Comparison of ENCODE assay signal across 8 cellular contexts in the genomic region with DNA sequence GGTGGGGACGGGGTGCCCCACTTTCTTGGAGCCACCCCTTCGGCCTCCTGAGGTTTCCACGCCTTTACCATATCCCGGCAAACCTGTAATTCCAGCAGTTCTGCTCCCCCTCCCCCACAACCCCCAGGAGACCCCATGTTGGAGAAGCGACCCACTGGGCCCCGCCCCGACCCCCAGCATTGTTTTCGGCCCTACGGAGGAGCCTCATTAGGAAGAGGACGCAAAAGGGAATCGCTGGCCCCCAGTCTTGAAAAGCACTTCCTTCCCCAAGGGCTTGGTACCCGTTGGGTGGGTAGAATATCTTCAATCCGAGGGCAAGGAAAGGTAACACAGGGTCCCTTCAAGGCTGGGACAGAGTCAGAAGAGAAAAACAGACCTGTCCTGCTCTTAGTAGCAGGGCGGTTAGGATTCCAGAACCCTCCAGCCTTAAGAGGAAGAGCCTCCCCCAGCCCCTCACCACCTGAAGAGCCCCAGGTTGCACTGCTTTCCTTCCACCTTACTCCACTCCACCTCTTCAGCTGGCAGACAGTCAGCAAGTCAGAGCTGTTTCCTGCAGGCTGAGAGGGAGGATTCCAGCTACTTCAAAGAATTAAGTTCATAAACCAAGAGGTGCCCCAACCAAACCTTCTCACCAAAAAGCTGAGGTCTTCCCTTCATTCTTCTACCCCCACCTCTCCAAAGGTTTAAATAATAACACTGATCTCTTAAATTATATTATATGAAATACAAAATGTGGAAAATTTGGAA. TPM values are rescaled to one million over a fixed set of nuclear protein-coding genes. Genes with fewer than 3 reads are reported as not detected.
DNase-seq lines count a peak whose midpoint lies in the region; ATAC-seq, FAIRE-seq and TF ChIP-seq lines count a peak whose summit lies in the region.

No MANE protein-coding gene starts in this region.

- no peak for TF ChIP-seq RAD21 in A549 (conservative IDR thresholded peaks at IDR 0.05 in 1 of 2, IDR thresholded peaks at IDR 0.05 in 1 of 2)

- ATAC-seq in A549 = no peak
- ATAC-seq in GM19035 (IDR thresholded peaks at IDR 0.05; ENCODE audit: unreplicated experiment) = no peak
- ATAC-seq in GM19397 (IDR thresholded peaks at IDR 0.05; ENCODE audit: unreplicated experiment) = no peak

- H3K36me3 ChIP-seq in duodenal mucosa (ENCODE audit: control insufficient read depth in 1 of 2, insufficient read depth in 2 of 2, low read length in 2 of 2) = peaks cover 20 to 31% of the 10 kb centered on the region in 2 donors
- peaks cover 27 to 38% of the 10 kb centered on the region in 2 donors for H3K36me3 ChIP-seq in muscle layer of duodenum (ENCODE audit: control insufficient read depth in 1 of 2, insufficient read depth in 2 of 2, low read length in 2 of 2)

- H3K4me1 Mint-ChIP-seq in IgD-negative memory B cell = peaks cover 3 to 13% (median 4%) of the 10 kb centered on the region in 3 donors

- peaks cover 37% of the 10 kb centered on the region for H3K27me3 Mint-ChIP-seq in IgD-negative memory B cell

- POLR2A ChIA-PET in A549 (lab: Yijun Ruan, JAX) = no interaction called here

- H3K27me3 ChIP-seq in duodenal mucosa (ENCODE audit: control insufficient read depth in 1 of 2, insufficient read depth in 2 of 2, low read length in 2 of 2) (no peaks in the 10 kb centered on the region), muscle layer of duodenum (ENCODE audit: low read depth, low read length) (no peaks in the 10 kb centered on the region)

- WGBS in A549 (ENCODE audit: missing lambda C conversion rate) = 35% methylated on average over 11 of the region's 14 CpGs

- no peak for TF ChIP-seq CTCF in A549 (IDR thresholded peaks at IDR 0.05)

- no peaks in the 10 kb centered on the region for H3K9me3 ChIP-seq in A549
- no peaks in the 10 kb centered on the region for H3K9me3 ChIP-seq in duodenal mucosa (ENCODE audit: control insufficient read depth in 1 of 2, low read length in 2 of 2)
- no peaks in the 10 kb centered on the region for H3K9me3 ChIP-seq in muscle layer of duodenum (ENCODE audit: control insufficient read depth in 1 of 2, low read length in 2 of 2)

- H3K4me2 ChIP-seq in A549 = peak overlapping the region; percentile 88

- no peaks in the 10 kb centered on the region for H3K9me3 Mint-ChIP-seq in IgD-negative memory B cell

- no peaks in the 10 kb centered on the region for H3K36me3 Mint-ChIP-seq in IgD-negative memory B cell

- peak overlapping the region in 1 of 3 donors; percentile 59 for H3K27ac Mint-ChIP-seq in IgD-negative memory B cell

- no peak for FAIRE-seq in A549 (lab: Jason Lieb, UNC)

- no peak for TF ChIP-seq POLR2A in A549 (IDR thresholded peaks at IDR 0.05; ENCODE audit: low read length)

- DNase-seq in A549 (ENCODE audit: low read depth in 1 of 2, low spot score in 1 of 2) = peak in 1 of 2 experiments; percentile 45
- no peak for DNase-seq in UCSD-AML1 (lab: John Stamatoyannopoulos, UW; ENCODE audit: unreplicated experiment)
- no peak for DNase-seq in retina

- H3K27ac ChIP-seq in A549 (peak overlapping the region; percentile 87 to 93), duodenal mucosa (ENCODE audit: low read depth, low read length) (peak overlapping the region; percentile 86), muscle layer of duodenum (ENCODE audit: low read length) (peak overlapping the region; percentile 80)

- CTCF ChIA-PET in A549 (lab: Yijun Ruan, JAX) = interaction anchor here (1.1 to 23.8 kb wide), 6 partner anchors 11 to 63 kb away, joined by 3 to 591 read pairs (median 10); partner anchors contain the start of gene SERPINF1

- H3K9ac ChIP-seq in duodenal mucosa (ENCODE audit: low read depth in 1 of 2, low read length in 2 of 2) = peak overlapping the region; percentile 80 to 91

- H3K4me1 ChIP-seq in A549 (peaks cover 44% of the 10 kb centered on the region), duodenal mucosa (ENCODE audit: control insufficient read depth in 1 of 2, insufficient read depth in 2 of 2, low read length in 2 of 2) (peaks cover 32 to 42% of the 10 kb centered on the region in 2 donors), muscle layer of duodenum (ENCODE audit: control insufficient read depth in 1 of 2, insufficient read depth in 2 of 2, low read length in 2 of 2) (peaks cover 12 to 25% of the 10 kb centered on the region in 2 donors)

- peak overlapping the region; percentile 78 for H3K4me3 ChIP-seq in A549
- H3K4me3 ChIP-seq in duodenal mucosa (ENCODE audit: low read depth in 1 of 2, low read length in 2 of 2) = peak overlapping the region; percentile 65 to 71
- peak overlapping the region; percentile 39 to 70 for H3K4me3 ChIP-seq in muscle layer of duodenum (ENCODE audit: low read depth in 1 of 2, low read length in 2 of 2)

- no peak for TF ChIP-seq EP300 in A549 (IDR thresholded peaks at IDR 0.05)

- H3K4me3 Mint-ChIP-seq in IgD-negative memory B cell = peak overlapping the region; percentile 46 to 83 (median 73)

TF ChIP-seq in A549, 52 proteins besides CTCF, POLR2A, EP300 and RAD21 (continues in another document):
- TF ChIP-seq RFX5 (IDR thresholded peaks at IDR 0.05) (no peak), CBX8 (IDR thresholded peaks at IDR 0.05) (no peak), FOSL2 (IDR thresholded peaks at IDR 0.05) (no peak), FOSL2 (CRISPR knock-in tag; IDR thresholded peaks at IDR 0.05) (peak; percentile 28; the same call in 1 of the 2 replicates), REST (IDR thresholded peaks at IDR 0.05) (peak; percentile 48; the same call in 1 of the 2 replicates), HOXB5 (CRISPR knock-in tag; IDR thresholded peaks at IDR 0.05) (peak; percentile 58)
- TF ChIP-seq, protein P1, sequence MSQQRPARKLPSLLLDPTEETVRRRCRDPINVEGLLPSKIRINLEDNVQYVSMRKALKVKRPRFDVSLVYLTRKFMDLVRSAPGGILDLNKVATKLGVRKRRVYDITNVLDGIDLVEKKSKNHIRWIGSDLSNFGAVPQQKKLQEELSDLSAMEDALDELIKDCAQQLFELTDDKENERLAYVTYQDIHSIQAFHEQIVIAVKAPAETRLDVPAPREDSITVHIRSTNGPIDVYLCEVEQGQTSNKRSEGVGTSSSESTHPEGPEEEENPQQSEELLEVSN (IDR thresholded peaks at IDR 0.05; ENCODE audit: borderline replicate concordance, low read depth) = 0 out of 2 replicates have a peak, but pooled peaks have one; percentile 11

RNA-seq across cellular contexts. Expression of gene TLCD2, which starts 0.8 kb away (rescaled TPM):
- polyA plus RNA-seq in A549 (2011; rRNA removed) (3.4 and 4.5 TPM in 2 replicates), A549 (2017; fragmentation: RNase III; extraction: RNeasy Plus Mini Kit Qiagen cat#74134 plus additional on column Dnase treatment) (3.1 to 3.8 TPM (median 3.5 TPM) in 3 replicates), IgD-negative memory B cell (not detected)
- polyA plus RNA-seq in A549 (2012; cell fraction: cytosol; rRNA removed) = 0.70 and 0.96 TPM in 2 replicates
- polyA plus RNA-seq in A549 (2012; cell fraction: nucleus; rRNA removed) = 0.71 and 0.89 TPM in 2 replicates
- polyA minus RNA-seq in A549 (2011; rRNA and poly(A)+ RNA removed) = 3.7 and 4.3 TPM in 2 replicates

RNA-seq across cellular contexts. Expression of gene WDR81, which starts 13.5 kb away (rescaled TPM):
- polyA plus RNA-seq in A549 (2011; rRNA removed) = 4.6 and 4.9 TPM in 2 replicates
- 14.4 and 20.1 TPM in 2 replicates for polyA plus RNA-seq in A549 (2012; cell fraction: cytosol; rRNA removed)
- 71.8 and 82.1 TPM in 2 replicates for polyA plus RNA-seq in A549 (2012; cell fraction: nucleus; rRNA removed)
- 22.6 to 26.8 TPM (median 25.5 TPM) in 3 replicates for polyA plus RNA-seq in A549 (2017; fragmentation: RNase III; extraction: RNeasy Plus Mini Kit Qiagen cat#74134 plus additional on column Dnase treatment)
- 8.8 and 11.0 TPM in 2 replicates for polyA minus RNA-seq in A549 (2011; rRNA and poly(A)+ RNA removed)
- 21.6 TPM for polyA plus RNA-seq in IgD-negative memory B cell

RNA-seq across cellular contexts. Expression of gene PRPF8, which starts 26.3 kb away (rescaled TPM):
- polyA plus RNA-seq in A549 (2011; rRNA removed) (263 and 374 TPM in 2 replicates), A549 (2017; fragmentation: RNase III; extraction: RNeasy Plus Mini Kit Qiagen cat#74134 plus additional on column Dnase treatment) (228 to 250 TPM (median 234 TPM) in 3 replicates), IgD-negative memory B cell (156 TPM)
- 225 and 261 TPM in 2 replicates for polyA plus RNA-seq in A549 (2012; cell fraction: cytosol; rRNA removed)
- 743 and 891 TPM in 2 replicates for polyA plus RNA-seq in A549 (2012; cell fraction: nucleus; rRNA removed)
- polyA minus RNA-seq in A549 (2011; rRNA and poly(A)+ RNA removed) = 1,065 and 1,094 TPM in 2 replicates

RNA-seq across cellular contexts. Expression of gene SERPINF2, which starts 31.7 kb away (rescaled TPM):
- 2.1 and 2.7 TPM in 2 replicates for polyA plus RNA-seq in A549 (2011; rRNA removed)
- polyA plus RNA-seq in A549 (2012; cell fraction: cytosol; rRNA removed) = 2.8 and 3.6 TPM in 2 replicates
- polyA plus RNA-seq in A549 (2012; cell fraction: nucleus; rRNA removed) = 3.9 and 4.4 TPM in 2 replicates
- polyA plus RNA-seq in A549 (2017; fragmentation: RNase III; extraction: RNeasy Plus Mini Kit Qiagen cat#74134 plus additional on column Dnase treatment) = 2.4 to 2.9 TPM (median 2.7 TPM) in 3 replicates
- 1.9 and 2.3 TPM in 2 replicates for polyA minus RNA-seq in A549 (2011; rRNA and poly(A)+ RNA removed)
- polyA plus RNA-seq in IgD-negative memory B cell = 1.2 TPM

RNA-seq across cellular contexts. Expression of gene SERPINF1, which starts 50.9 kb away (rescaled TPM):
- polyA plus RNA-seq in A549 (2011; rRNA removed) (11.5 and 13.7 TPM in 2 replicates), A549 (2017; fragmentation: RNase III; extraction: RNeasy Plus Mini Kit Qiagen cat#74134 plus additional on column Dnase treatment) (2.3 to 3.4 TPM (median 3.0 TPM) in 3 replicates), IgD-negative memory B cell (8.3 TPM)
- 4.7 and 7.2 TPM in 2 replicates for polyA plus RNA-seq in A549 (2012; cell fraction: cytosol; rRNA removed)
- 8.7 and 12.9 TPM in 2 replicates for polyA plus RNA-seq in A549 (2012; cell fraction: nucleus; rRNA removed)
- 8.2 and 8.7 TPM in 2 replicates for polyA minus RNA-seq in A549 (2011; rRNA and poly(A)+ RNA removed)
